Comparison of ENCODE assay signal across 8 cellular contexts in the genomic region with DNA sequence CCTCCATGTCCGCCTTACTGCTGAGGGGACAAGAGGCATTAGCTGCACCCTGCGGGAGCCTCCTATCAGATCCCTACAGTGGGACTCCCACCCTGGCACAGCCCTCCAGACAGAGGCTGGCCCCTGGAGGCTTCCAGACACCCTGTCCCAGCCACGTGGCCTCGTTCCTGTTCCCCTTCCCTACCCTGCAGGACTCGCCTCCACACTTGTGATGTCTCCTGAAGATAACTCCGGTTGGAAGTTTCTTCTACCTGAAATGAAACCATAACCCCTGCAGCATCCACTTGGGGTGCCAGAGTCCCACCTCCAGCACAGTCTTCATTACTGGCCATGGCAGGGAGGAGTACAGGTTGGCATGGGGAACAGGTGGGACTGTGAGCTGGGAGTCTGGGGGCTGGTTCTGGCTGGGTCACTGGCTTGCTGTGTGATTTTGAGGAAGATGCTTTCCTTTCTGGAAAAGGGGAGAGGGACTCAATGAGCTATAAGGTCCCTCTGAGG. TPM values are rescaled to one million over a fixed set of nuclear protein-coding genes. Genes with fewer than 3 reads are reported as not detected.
A peak's percentile ranks its signal among the peaks of the same experiment; 100 is the strongest.
DNase-seq lines count a peak whose midpoint lies in the region; ATAC-seq and TF ChIP-seq lines count a peak whose summit lies in the region.

No MANE protein-coding gene starts in this region.

- H3K23ac ChIP-seq in H9 (ENCODE audit: insufficient read length, low read depth, low read length) (no peak overlapping the region), trophoblast cell (ENCODE audit: low read length) (no peak overlapping the region)

- DNase-seq in H9 (no peak), UCSD-AML1 (lab: John Stamatoyannopoulos, UW; ENCODE audit: unreplicated experiment) (peak; percentile 47), foreskin keratinocyte (no peak), epidermal melanocyte (ENCODE audit: insufficient read length, low spot score) (no peak), trophoblast cell (no peak)

- no peak overlapping the region for H4K12ac ChIP-seq in trophoblast cell (ENCODE audit: low read depth, low read length)

- no peak overlapping the region for H3T11ph ChIP-seq in H9 (ENCODE audit: low read length)

- no peak overlapping the region for H3K56ac ChIP-seq in H9 (ENCODE audit: insufficient read length, low read depth, low read length)

- H2BK20ac ChIP-seq in H9 (ENCODE audit: low read depth, low read length, poor library complexity, severe bottlenecking) = no peak overlapping the region

- ATAC-seq in foreskin keratinocyte = no peak
- ATAC-seq in stimulated activated memory B cell treated with anti-CD40 and anti-IgM and Interleukin-4, amounts not matched to agents 10 μg/mL and 1 μg/mL and 100 μg/mL, for 72 hours = no peak
- no peak for ATAC-seq in GM18505 (IDR thresholded peaks at IDR 0.05; ENCODE audit: unreplicated experiment)
- no peak for ATAC-seq in HG03039 (IDR thresholded peaks at IDR 0.05; ENCODE audit: unreplicated experiment)

- TF ChIP-seq CTCF in H9 (conservative IDR thresholded peaks at IDR 0.05) (no peak; the same call in 2 of the 3 replicates), foreskin keratinocyte (conservative IDR thresholded peaks at IDR 0.05) (peak; percentile 52)

- WGBS in H9 (ENCODE audit: extremely low coverage, insufficient read length, low lambda C conversion rate) = no CpG with 5 or more reads among the region's 6 CpGs
- no CpG with 5 or more reads among the region's 6 CpGs for WGBS in trophoblast cell (ENCODE audit: extremely low coverage, insufficient coverage, insufficient read length)

- H4K8ac ChIP-seq in H9 (replicated peaks; ENCODE audit: insufficient read length, low read depth, low read length) = no peak overlapping the region
- H4K8ac ChIP-seq in trophoblast cell (ENCODE audit: low read depth, low read length) = no peak overlapping the region

- no peak overlapping the region; the same call in 1 of the 2 replicates for H2BK15ac ChIP-seq in H9 (ENCODE audit: low read depth, low read length)

- no peak overlapping the region for H3K4me3 Mint-ChIP-seq in H9
- H3K4me3 Mint-ChIP-seq in stimulated activated memory B cell treated with anti-CD40 and anti-IgM and Interleukin-4, amounts not matched to agents 10 μg/mL and 1 μg/mL and 100 μg/mL, for 72 hours = peak overlapping the region; percentile 58

- peak overlapping the region in 2 of 3 experiments; percentile 42 to 92; a peak in 5 of 7 replicates for H3K27ac Mint-ChIP-seq in H9
- H3K27ac Mint-ChIP-seq in stimulated activated memory B cell treated with anti-CD40 and anti-IgM and Interleukin-4, amounts not matched to agents 10 μg/mL and 1 μg/mL and 100 μg/mL, for 72 hours = peak overlapping the region; percentile 92

- H3K27me3 Mint-ChIP-seq in H9 (ENCODE audit: low read depth) = no peaks in the 10 kb centered on the region; the same call in 1 of the 2 replicates
- H3K27me3 Mint-ChIP-seq in stimulated activated memory B cell treated with anti-CD40 and anti-IgM and Interleukin-4, amounts not matched to agents 10 μg/mL and 1 μg/mL and 100 μg/mL, for 72 hours = no peaks in the 10 kb centered on the region

- H3K36me3 Mint-ChIP-seq in H9 (ENCODE audit: insufficient read depth in 1 of 3, low read depth in 3 of 3) = peaks cover 0 to 12% (median 8%) of the 10 kb centered on the region in 3 experiments; a peak in 5 of 7 replicates
- H3K36me3 Mint-ChIP-seq in stimulated activated memory B cell treated with anti-CD40 and anti-IgM and Interleukin-4, amounts not matched to agents 10 μg/mL and 1 μg/mL and 100 μg/mL, for 72 hours = peaks cover 9% of the 10 kb centered on the region

- H2BK12ac ChIP-seq in H9 (ENCODE audit: insufficient read length, low read depth, low read length) (no peak overlapping the region), trophoblast cell (ENCODE audit: low read length) (no peak overlapping the region)

- H2AK5ac ChIP-seq in H9 (ENCODE audit: insufficient read length, low read length) = no peak overlapping the region
- no peak overlapping the region for H2AK5ac ChIP-seq in trophoblast cell (ENCODE audit: low read length)

- H2BK5ac ChIP-seq in H9 (ENCODE audit: insufficient read length, low read length) (no peak overlapping the region), trophoblast cell (ENCODE audit: low read depth, low read length, poor library complexity) (no peak overlapping the region)

- H3K9ac ChIP-seq in H9 (ENCODE audit: extremely low read depth, insufficient read length, low read length) = no peak overlapping the region
- no peak overlapping the region for H3K9ac ChIP-seq in trophoblast cell (ENCODE audit: low read length)

- H4K91ac ChIP-seq in H9 (ENCODE audit: insufficient read length, low read depth, low read length) = no peak overlapping the region
- no peak overlapping the region for H4K91ac ChIP-seq in trophoblast cell (ENCODE audit: low read depth, low read length)

- H3K18ac ChIP-seq in H9 (ENCODE audit: insufficient read length, low read depth, low read length) (no peak overlapping the region), trophoblast cell (ENCODE audit: low read length) (no peak overlapping the region)

- H2BK120ac ChIP-seq in H9 (ENCODE audit: low read depth, low read length, poor library complexity, severe bottlenecking) = no peak overlapping the region
- no peak overlapping the region for H2BK120ac ChIP-seq in trophoblast cell (ENCODE audit: insufficient read depth, low read length, poor library complexity)

- H3K9me3 Mint-ChIP-seq in H9 = no peaks in the 10 kb centered on the region
- no peaks in the 10 kb centered on the region for H3K9me3 Mint-ChIP-seq in stimulated activated memory B cell treated with anti-CD40 and anti-IgM and Interleukin-4, amounts not matched to agents 10 μg/mL and 1 μg/mL and 100 μg/mL, for 72 hours

- H3K4me2 ChIP-seq in H9 (ENCODE audit: insufficient read depth, insufficient read length, low read length) (no peak overlapping the region), trophoblast cell (ENCODE audit: low read length) (no peak overlapping the region)

- no peak overlapping the region for H3K4me3 ChIP-seq in trophoblast cell (ENCODE audit: low read depth, low read length)

- H3K36me3 ChIP-seq in trophoblast cell (ENCODE audit: control insufficient read depth in 1 of 2, insufficient read depth in 2 of 2, low read length in 2 of 2) = peaks cover 28 to 30% of the 10 kb centered on the region in 2 experiments

- H3K9me3 ChIP-seq in H9 (ENCODE audit: control insufficient read depth, low read depth, low read length) (no peaks in the 10 kb centered on the region), trophoblast cell (ENCODE audit: insufficient read depth, low read depth, low read length) (peaks cover 2% of the 10 kb centered on the region)

- no peaks in the 10 kb centered on the region for H3K79me1 ChIP-seq in H9 (ENCODE audit: insufficient read depth, low read depth, low read length, poor library complexity, severe bottlenecking)
- H3K79me1 ChIP-seq in trophoblast cell (ENCODE audit: low read length) = peaks cover 10% of the 10 kb centered on the region

- H3K79me2 ChIP-seq in H9 (ENCODE audit: insufficient read depth, low read length) (no peaks in the 10 kb centered on the region), trophoblast cell (ENCODE audit: control insufficient read depth, insufficient read depth, low read length, poor library complexity) (no peaks in the 10 kb centered on the region)

- no peak overlapping the region for H3K4ac ChIP-seq in H9 (ENCODE audit: low read depth, low read length)
- no peak overlapping the region for H3K4ac ChIP-seq in trophoblast cell (ENCODE audit: low read depth, low read length)

- H4K20me1 ChIP-seq in H9 (ENCODE audit: control insufficient read depth, insufficient read depth, insufficient read length) = no peaks in the 10 kb centered on the region

- peaks cover 31 to 37% of the 10 kb centered on the region in 2 experiments for H3K4me1 Mint-ChIP-seq in H9
- peaks cover 79% of the 10 kb centered on the region for H3K4me1 Mint-ChIP-seq in stimulated activated memory B cell treated with anti-CD40 and anti-IgM and Interleukin-4, amounts not matched to agents 10 μg/mL and 1 μg/mL and 100 μg/mL, for 72 hours

- H4K5ac ChIP-seq in H9 (ENCODE audit: insufficient read length, low read depth, low read length) = no peak overlapping the region

- TF ChIP-seq POLR2A in GM18505 (IDR thresholded peaks at IDR 0.05; ENCODE audit: borderline replicate concordance, extremely low read depth, insufficient read depth, insufficient read length) = no peak

- H2AFZ ChIP-seq in H9 (ENCODE audit: low read length) (no peak overlapping the region), trophoblast cell (ENCODE audit: insufficient read depth, low read length, poor library complexity) (no peak overlapping the region)

- H3K27ac ChIP-seq in H9 (ENCODE audit: insufficient read length, low read depth, low read length) = no peak overlapping the region
- no peak overlapping the region for H3K27ac ChIP-seq in foreskin keratinocyte
- H3K27ac ChIP-seq in trophoblast cell (ENCODE audit: low read depth, low read length) = no peak overlapping the region

- H3K27me3 ChIP-seq in H9 (ENCODE audit: insufficient read depth, low read length) (no peaks in the 10 kb centered on the region), foreskin keratinocyte (no peaks in the 10 kb centered on the region), trophoblast cell (ENCODE audit: insufficient read depth, low read length) (no peaks in the 10 kb centered on the region)

- H3K23me2 ChIP-seq in H9 (ENCODE audit: insufficient read length, low read depth, low read length, poor library complexity, severe bottlenecking) = peaks cover 5% of the 10 kb centered on the region

- no peak overlapping the region for H3K14ac ChIP-seq in H9 (ENCODE audit: insufficient read depth, low read length)
- H3K14ac ChIP-seq in trophoblast cell (ENCODE audit: low read length) = no peak overlapping the region

- H3K4me1 ChIP-seq in H9 (ENCODE audit: insufficient read depth, low read length) (peaks cover 5% of the 10 kb centered on the region; the same call in 1 of the 2 replicates), foreskin keratinocyte (peaks cover 5% of the 10 kb centered on the region), trophoblast cell (ENCODE audit: control insufficient read depth in 1 of 2, insufficient read depth in 2 of 2, low read length in 2 of 2) (peaks cover 21 to 27% of the 10 kb centered on the region in 2 experiments)

RNA-seq across cellular contexts. Expression of a gene that starts 4.9 kb away (rescaled TPM):
- total RNA-seq in H9 (2021) (33.6 and 35.1 TPM in 2 replicates), foreskin keratinocyte (48.6 and 51.5 TPM in 2 replicates)
- polyA plus RNA-seq in foreskin keratinocyte = 61.9 and 71.5 TPM in 2 replicates
- 34.1 and 35.7 TPM in 2 replicates for polyA plus RNA-seq in trophoblast cell (2013)

RNA-seq across cellular contexts. Expression of a gene that starts 24.0 kb away (rescaled TPM):
- 38.9 and 41.0 TPM in 2 replicates for total RNA-seq in H9 (2021)
- 9.7 and 10.2 TPM in 2 replicates for total RNA-seq in foreskin keratinocyte
- polyA plus RNA-seq in foreskin keratinocyte = 12.5 and 13.3 TPM in 2 replicates
- 5.5 and 5.8 TPM in 2 replicates for polyA plus RNA-seq in trophoblast cell (2013)

RNA-seq across cellular contexts. Expression of a gene that starts 25.9 kb away (rescaled TPM):
- 56.0 and 61.7 TPM in 2 replicates for total RNA-seq in H9 (2021)
- 32.9 and 37.6 TPM in 2 replicates for total RNA-seq in foreskin keratinocyte
- 27.7 and 28.9 TPM in 2 replicates for polyA plus RNA-seq in foreskin keratinocyte
- 31.8 and 32.0 TPM in 2 replicates for polyA plus RNA-seq in trophoblast cell (2013)

RNA-seq across cellular contexts. Expression of a gene that starts 40.9 kb away (rescaled TPM):
- total RNA-seq in H9 (2021) (32.8 and 33.6 TPM in 2 replicates), foreskin keratinocyte (2,399 and 2,773 TPM in 2 replicates)
- polyA plus RNA-seq in foreskin keratinocyte = 3,861 and 5,401 TPM in 2 replicates
- polyA plus RNA-seq in trophoblast cell (2013) = 6.6 and 7.0 TPM in 2 replicates

RNA-seq across cellular contexts. Expression of a gene that starts 51.6 kb away (rescaled TPM):
- total RNA-seq in H9 (2021) (30.4 and 35.4 TPM in 2 replicates), foreskin keratinocyte (31.1 and 33.2 TPM in 2 replicates)
- 44.9 and 46.9 TPM in 2 replicates for polyA plus RNA-seq in foreskin keratinocyte
- polyA plus RNA-seq in trophoblast cell (2013) = 17.0 and 18.8 TPM in 2 replicates
